ENCODE assay signal across 8 cellular contexts in genomic region chr1:182054698-182055326, GRCh38. TPM values are rescaled to one million over a fixed set of nuclear protein-coding genes. Genes with fewer than 3 reads are reported as not detected.
DNase-seq lines count a peak whose midpoint lies in the region; ATAC-seq and TF ChIP-seq lines count a peak whose summit lies in the region.

No MANE protein-coding gene starts in this region.

- no peak for TF ChIP-seq POLR2A in gastrocnemius medialis (IDR thresholded peaks at IDR 0.05)

- H3K27me3 ChIP-seq in Loucy (ENCODE audit: insufficient read depth, low read length, poor library complexity, severe bottlenecking) (no peaks in the 10 kb centered on the region), osteoblast (ENCODE audit: insufficient read depth, low read length) (no peaks in the 10 kb centered on the region), gastrocnemius medialis (no peaks in the 10 kb centered on the region)

- H4K20me1 ChIP-seq in Loucy (ENCODE audit: insufficient read depth, low read length, poor library complexity, severe bottlenecking): no peaks in the 10 kb centered on the region
- no peaks in the 10 kb centered on the region for H4K20me1 ChIP-seq in osteoblast (ENCODE audit: insufficient read depth, low read length)

- H3K36me3 ChIP-seq in Loucy (ENCODE audit: insufficient read depth, low read length) (no peaks in the 10 kb centered on the region), osteoblast (ENCODE audit: insufficient read depth, low read length) (no peaks in the 10 kb centered on the region), gastrocnemius medialis (no peaks in the 10 kb centered on the region)

- in situ Hi-C loops in gastrocnemius medialis (cut with MboI; ENCODE audit: low sequenced_read_pairs in 4 of 4): loop anchor here in 3 of 4 donors (25.0 kb wide), 1 partner anchor 568 kb away; the partner anchor contains the start of gene CACNA1E (in 3 of the 3)

- no peaks in the 10 kb centered on the region for H3K9me2 ChIP-seq in Loucy (replicated peaks; ENCODE audit: low read depth, low read length)

- H3F3A ChIP-seq in Loucy (ENCODE audit: low read depth): no peaks in the 10 kb centered on the region

- no peaks in the 10 kb centered on the region for H3K9me3 Mint-ChIP-seq in effector memory CD8-positive, alpha-beta T cell

- H3K9ac ChIP-seq in Loucy (ENCODE audit: low read depth, low read length, poor library complexity, severe bottlenecking): no peak overlapping the region

- peak; percentile 12 for DNase-seq in AG08395 (ENCODE audit: low spot score)
- DNase-seq in GM10266 (ENCODE audit: extremely low spot score): peak; percentile 75
- peak; percentile 8 for DNase-seq in T-helper 22 cell (ENCODE audit: low read depth)
- peak; percentile 50 to 63 (median 62) for DNase-seq in effector memory CD8-positive, alpha-beta T cell
- no peak for DNase-seq in osteoblast (ENCODE audit: insufficient read length, low spot score, missing footprints)
- DNase-seq in SK-N-DZ (ENCODE audit: low spot score): no peak
- DNase-seq in gastrocnemius medialis: no peak

- peak; percentile 47 for ATAC-seq in effector memory CD8-positive, alpha-beta T cell (replicated peaks)
- ATAC-seq in gastrocnemius medialis: no peak

- H3K4me3 Mint-ChIP-seq in effector memory CD8-positive, alpha-beta T cell: no peak overlapping the region

- H3K27me3 Mint-ChIP-seq in effector memory CD8-positive, alpha-beta T cell: peaks cover 21 to 43% of the 10 kb centered on the region in 2 donors

- H3K4me2 ChIP-seq in Loucy (ENCODE audit: low read depth, low read length, poor library complexity, severe bottlenecking): no peak overlapping the region
- H3K4me2 ChIP-seq in osteoblast (ENCODE audit: insufficient read depth, low read length): no peak overlapping the region

- H3K27ac Mint-ChIP-seq in effector memory CD8-positive, alpha-beta T cell: no peak overlapping the region

- H3K79me2 ChIP-seq in Loucy (ENCODE audit: insufficient read depth, low read length): no peaks in the 10 kb centered on the region
- no peaks in the 10 kb centered on the region for H3K79me2 ChIP-seq in osteoblast (ENCODE audit: insufficient read depth, low read length)

- no peaks in the 10 kb centered on the region for H3K36me3 Mint-ChIP-seq in effector memory CD8-positive, alpha-beta T cell (ENCODE audit: insufficient read depth)

- H3K27ac ChIP-seq in osteoblast (ENCODE audit: low read depth, low read length) (no peak overlapping the region), gastrocnemius medialis (no peak overlapping the region)

- H2AFZ ChIP-seq in Loucy (ENCODE audit: low read length) (no peak overlapping the region), osteoblast (ENCODE audit: low read length) (no peak overlapping the region)

- TF ChIP-seq CTCF in GM10266 (IDR thresholded peaks at IDR 0.05; ENCODE audit: control insufficient read depth, insufficient read depth, low read depth, missing control alignments) (peak; percentile 71), Loucy (conservative IDR thresholded peaks at IDR 0.05; ENCODE audit: low read length) (peak; percentile 91), osteoblast (IDR thresholded peaks at IDR 0.05; ENCODE audit: extremely low read depth, low read depth, low read length) (peak; percentile 39), gastrocnemius medialis (IDR thresholded peaks at IDR 0.05 in 4 of 5, conservative IDR thresholded peaks at IDR 0.05 in 1 of 5) (peak in 2 of 5 experiments; percentile 19 to 27)

- peaks cover 0 to 6% of the 10 kb centered on the region in 2 donors for H3K4me1 Mint-ChIP-seq in effector memory CD8-positive, alpha-beta T cell (ENCODE audit: low read depth in 2 of 2)

- H3K4me3 ChIP-seq in Loucy (ENCODE audit: low read length, poor library complexity, severe bottlenecking) (no peak overlapping the region), osteoblast (ENCODE audit: insufficient read depth, low read length) (no peak overlapping the region), gastrocnemius medialis (no peak overlapping the region)

- no peaks in the 10 kb centered on the region for H3K9me3 ChIP-seq in Loucy (ENCODE audit: insufficient read depth, low read depth, low read length)
- H3K9me3 ChIP-seq in osteoblast (ENCODE audit: low read depth, low read length): no peaks in the 10 kb centered on the region
- H3K9me3 ChIP-seq in gastrocnemius medialis: no peaks in the 10 kb centered on the region

- intact Hi-C loops in gastrocnemius medialis (cut with DNase I; ENCODE audit: low total_unique reads): loop anchor here (10.0 kb wide), 1 partner anchor 580 kb away; no protein-coding TSS in a partner anchor

- H3K4me1 ChIP-seq in Loucy (ENCODE audit: insufficient read depth, low read length, poor library complexity, severe bottlenecking) (no peaks in the 10 kb centered on the region), osteoblast (ENCODE audit: insufficient read depth, low read length) (no peaks in the 10 kb centered on the region), gastrocnemius medialis (no peaks in the 10 kb centered on the region)

RNA-seq across cellular contexts. Expression of gene ZNF648, which starts 6.7 kb away (rescaled TPM):
- total RNA-seq in osteoblast (not detected in 2 replicates), gastrocnemius medialis (under 1 TPM in 2 of 4 donors, not detected in 2; 0.07 to 0.38 TPM)
- polyA plus RNA-seq in SK-N-DZ (2014; cell fraction: cytosol; rRNA removed): not detected in 2 replicates
- polyA plus RNA-seq in SK-N-DZ (2014; cell fraction: nucleus; rRNA removed): 0.22 TPM in 1 of 2 replicates, not detected in the other

Comparison
In these comparisons a context has a peak if more than half of its experiments do, and no peak if none do; other contexts are left out.
1. DNase-seq: peak in AG08395 (single experiment), GM10266 (single experiment), T-helper 22 cell (single experiment) and effector memory CD8-positive, alpha-beta T cell (3 of 3); none in osteoblast (single experiment), SK-N-DZ (single experiment) and gastrocnemius medialis (0 of 2).